ENCODE assay signal across 11 cellular contexts in genomic region chr17:67420994-67421393, GRCh38. TPM values are rescaled to one million over a fixed set of nuclear protein-coding genes. Genes with fewer than 3 reads are reported as not detected.
A peak's percentile ranks its signal among the peaks of the same experiment; 100 is the strongest.
DNase-seq lines count a peak whose midpoint lies in the region; ATAC-seq and TF ChIP-seq lines count a peak whose summit lies in the region.
"Had no signal": no experiment of that assay in that cellular context is flagged by ENCODE, and none has a peak within 500 bp of the region (broad histone marks: within the 10 kb centered on the region; RNA-seq: fewer than 3 reads in every experiment).

No MANE protein-coding gene starts in this region.

- H3K36me3 Mint-ChIP-seq in activated naive CD4-positive, alpha-beta T cell treated with anti-CD3 and anti-CD28 coated beads, Interleukin-2, amount 50 U/mL, for 24 hours: peaks cover 7% of the 10 kb centered on the region
- H3K36me3 Mint-ChIP-seq in activated CD8-positive, alpha-beta T cell treated with anti-CD3 and anti-CD28 coated beads for 36 hours (ENCODE audit: low read depth): peaks cover 22% of the 10 kb centered on the region
- H3K36me3 Mint-ChIP-seq: IgD-negative memory B cell had no signal

- POLR2A ChIA-PET in activated CD8-positive, alpha-beta T cell treated with anti-CD3 and anti-CD28 coated beads for 36 hours (lab: Charles Lee): interaction anchor here (0.7 to 3.5 kb wide), 5 partner anchors 10 to 55 kb away, joined by 4 to 17 read pairs (median 5); no protein-coding TSS in a partner anchor

- H3K27ac ChIP-seq in transverse colon: peak overlapping the region; percentile 74 to 91 (median 84)

- no peaks in the 10 kb centered on the region for H3K27me3 ChIP-seq in transverse colon

- peaks cover 95% of the 10 kb centered on the region for H3K4me1 Mint-ChIP-seq in activated naive CD4-positive, alpha-beta T cell treated with anti-CD3 and anti-CD28 coated beads, Interleukin-2, amount 50 U/mL, for 24 hours
- peaks cover 80% of the 10 kb centered on the region for H3K4me1 Mint-ChIP-seq in activated CD8-positive, alpha-beta T cell treated with anti-CD3 and anti-CD28 coated beads for 36 hours (ENCODE audit: low read depth)

- peak; percentile 13 for TF ChIP-seq POLR2A in transverse colon (IDR thresholded peaks at IDR 0.05)

- intact Hi-C loops in activated CD8-positive, alpha-beta T cell treated with anti-CD3 and anti-CD28 coated beads for 36 hours (cut with micrococcal nuclease): loop anchor here (5.0 kb wide), 1 partner anchor 34 kb away; no protein-coding TSS in a partner anchor
- intact Hi-C loops in transverse colon (cut with DNase I; ENCODE audit: low total_unique reads): no loop called here

- no peak for ATAC-seq in activated CD8-positive, alpha-beta T cell treated with anti-CD3 and anti-CD28 coated beads for 36 hours

- H3K9me3 Mint-ChIP-seq in activated naive CD4-positive, alpha-beta T cell treated with anti-CD3 and anti-CD28 coated beads, Interleukin-2, amount 50 U/mL, for 24 hours: no peaks in the 10 kb centered on the region
- peaks cover under 1% of the 10 kb centered on the region for H3K9me3 Mint-ChIP-seq in activated CD8-positive, alpha-beta T cell treated with anti-CD3 and anti-CD28 coated beads for 36 hours
- H3K9me3 Mint-ChIP-seq: IgD-negative memory B cell had no signal

- WGBS in transverse colon (ENCODE audit: low coverage in 1 of 2), 2 donors: 58 to 60% methylated on average over 1 to 5 of the region's 5 CpGs

- CTCF ChIA-PET in activated CD8-positive, alpha-beta T cell treated with anti-CD3 and anti-CD28 coated beads for 36 hours (lab: Charles Lee): interaction anchor here (0.8 to 5.2 kb wide), 5 partner anchors 10 to 54 kb away, joined by 3 to 18 read pairs (median 4); no protein-coding TSS in a partner anchor

- no peak for TF ChIP-seq CTCF in activated CD8-positive, alpha-beta T cell treated with anti-CD3 and anti-CD28 coated beads for 36 hours (IDR thresholded peaks at IDR 0.05)
- no peak for TF ChIP-seq CTCF in fibroblast of the aortic adventitia (IDR thresholded peaks at IDR 0.05; ENCODE audit: insufficient read depth, low read length)
- TF ChIP-seq CTCF in transverse colon (IDR thresholded peaks at IDR 0.05): no peak

- peak overlapping the region; percentile 67 for H3K4me3 Mint-ChIP-seq in activated naive CD4-positive, alpha-beta T cell treated with anti-CD3 and anti-CD28 coated beads, Interleukin-2, amount 50 U/mL, for 24 hours
- no peak overlapping the region for H3K4me3 Mint-ChIP-seq in activated CD8-positive, alpha-beta T cell treated with anti-CD3 and anti-CD28 coated beads for 36 hours

- H3K36me3 ChIP-seq in transverse colon: no peaks in the 10 kb centered on the region

- peaks cover 7 to 45% (median 22%) of the 10 kb centered on the region in 4 donors for H3K4me1 ChIP-seq in transverse colon

- H3K27ac Mint-ChIP-seq in activated naive CD4-positive, alpha-beta T cell treated with anti-CD3 and anti-CD28 coated beads, Interleukin-2, amount 50 U/mL, for 24 hours: peak overlapping the region; percentile 99
- peak overlapping the region; percentile 88 for H3K27ac Mint-ChIP-seq in activated CD8-positive, alpha-beta T cell treated with anti-CD3 and anti-CD28 coated beads for 36 hours

- H3K4me3 ChIP-seq in fibroblast of the aortic adventitia (ENCODE audit: low read depth, low read length) (no peak overlapping the region), transverse colon (no peak overlapping the region)

- no peak for DNase-seq in activated naive CD4-positive, alpha-beta T cell treated with anti-CD3 and anti-CD28 coated beads, Interleukin-2, amount 50 U/mL, for 16 hours
- DNase-seq in activated CD8-positive, alpha-beta T cell treated with anti-CD3 and anti-CD28 coated beads for 36 hours: no peak
- DNase-seq in fibroblast of the aortic adventitia (ENCODE audit: low read depth) (peak; percentile 16), transverse colon (no peak), amygdala (lab: John Stamatoyannopoulos, UW) (no peak), pons (ENCODE audit: low spot score) (no peak)
- no peak for DNase-seq in effector CD4-positive, alpha-beta T cell
- DNase-seq: AML-193, NCI-H146 had no signal

- in situ Hi-C loops in transverse colon (cut with MboI; ENCODE audit: low pct_ligation_motif_present in 1 of 4, low pct_unique_long_range_greater_than_20kb in 1 of 4, low sequenced_read_pairs in 3 of 4): no loop called here

- H3K27me3 Mint-ChIP-seq in activated naive CD4-positive, alpha-beta T cell treated with anti-CD3 and anti-CD28 coated beads, Interleukin-2, amount 50 U/mL, for 24 hours: no peaks in the 10 kb centered on the region
- no peaks in the 10 kb centered on the region for H3K27me3 Mint-ChIP-seq in activated CD8-positive, alpha-beta T cell treated with anti-CD3 and anti-CD28 coated beads for 36 hours
- H3K27me3 Mint-ChIP-seq: IgD-negative memory B cell had no signal

- no peaks in the 10 kb centered on the region for H3K9me3 ChIP-seq in transverse colon

- TF ChIP-seq EP300 in transverse colon (IDR thresholded peaks at IDR 0.05; ENCODE audit: low read depth): no peak

RNA-seq across cellular contexts. Expression of gene PITPNC1, which starts 43.9 kb away (rescaled TPM):
- total RNA-seq in activated CD8-positive, alpha-beta T cell treated with anti-CD3 and anti-CD28 coated beads for 36 hours: 10 to 100 TPM; 51.8 to 56.3 TPM
- total RNA-seq in fibroblast of the aortic adventitia (ENCODE audit: low replicate concordance) (2.5 and 25.7 TPM in 2 replicates), transverse colon (10 to 100 TPM in 1 of 4 donors, 1 to 10 TPM in 3; 1.6 to 10.3 (median 4.0) TPM)

RNA-seq across cellular contexts. Expression of gene PSMD12, which starts 54.6 kb away (rescaled TPM):
- 10 to 100 TPM; 80.9 to 89.1 TPM for total RNA-seq in activated CD8-positive, alpha-beta T cell treated with anti-CD3 and anti-CD28 coated beads for 36 hours
- total RNA-seq in fibroblast of the aortic adventitia (ENCODE audit: low replicate concordance) (19.1 and 35.2 TPM in 2 replicates), transverse colon (10 to 100 TPM in 2 of 4 donors, 1 to 10 TPM in 2; 7.2 to 25.2 (median 12.5) TPM)
